Comparison of ENCODE assay signal across 1 cellular context in genomic region chr12:19496249-19497208, GRCh38.
A peak's percentile ranks its signal among the peaks of the same experiment; 100 is the strongest.
TF ChIP-seq lines count a peak whose summit lies in the region.

No MANE protein-coding gene starts in this region.

TF ChIP-seq in H1, 55 proteins besides CTCF, POLR2A, EP300 and RAD21:
- TF ChIP-seq TAF7 (optimal IDR thresholded peaks at IDR 0.05; ENCODE audit: borderline replicate concordance, low read depth, low read length): no peak
- 0 out of 2 replicates have a peak, but pooled peaks have one; percentile 24 for TF ChIP-seq SP1 (IDR thresholded peaks at IDR 0.05; ENCODE audit: low read depth, low read length)
- no peak for TF ChIP-seq SAP30 (IDR thresholded peaks at IDR 0.05; ENCODE audit: insufficient read depth, insufficient replicate concordance, low read length)
- peak; percentile 85 for TF ChIP-seq JUND (IDR thresholded peaks at IDR 0.05; ENCODE audit: low read length)
- TF ChIP-seq ASH2L (IDR thresholded peaks at IDR 0.05; ENCODE audit: low read length): no peak
- no peak for TF ChIP-seq RBBP5 (IDR thresholded peaks at IDR 0.05; ENCODE audit: borderline replicate concordance, low read depth, low read length)
- TF ChIP-seq CHD7 (IDR thresholded peaks at IDR 0.05; ENCODE audit: insufficient replicate concordance, low read length): peak; percentile 95
- TF ChIP-seq CEBPB (IDR thresholded peaks at IDR 0.05; ENCODE audit: low read depth, low read length): peak; percentile 60; the same call in 1 of the 2 replicates
